Comparison of ENCODE assay signal across 8 cellular contexts in genomic region chr17:60142872-60143499, GRCh38. TPM values are rescaled to one million over a fixed set of nuclear protein-coding genes. Genes with fewer than 3 reads are reported as not detected.
A peak's percentile ranks its signal among the peaks of the same experiment; 100 is the strongest.
DNase-seq lines count a peak whose midpoint lies in the region; ATAC-seq, FAIRE-seq and TF ChIP-seq lines count a peak whose summit lies in the region.

No MANE protein-coding gene starts in this region.

- H3K36me3 ChIP-seq in bronchial epithelial cell (ENCODE audit: control insufficient read depth, insufficient read depth, low read length), result no peaks in the 10 kb centered on the region

- DNase-seq in COR-L47 (lab: John Stamatoyannopoulos, UW), result peak; percentile 81
- peak; percentile 89 for DNase-seq in NCI-H2227 (lab: John Stamatoyannopoulos, UW; ENCODE audit: unreplicated experiment)
- DNase-seq in bronchial epithelial cell (ENCODE audit: low read depth), result peak; percentile 79
- peak; percentile 85 for DNase-seq in inferior parietal cortex (ENCODE audit: extremely low spot score)
- DNase-seq in stimulated activated CD4-positive, alpha-beta T cell treated with anti-CD3 and anti-CD28 coated beads, Interleukin-12 subunit alpha, Interleukin-12 subunit beta, amount 100 ng/mL, for 4 hours, result peak; percentile 78

- peaks cover 42% of the 10 kb centered on the region for H3K27me3 ChIP-seq in bronchial epithelial cell (ENCODE audit: control insufficient read depth, insufficient read depth, low read length)

- ATAC-seq in HG02610 (IDR thresholded peaks at IDR 0.05; ENCODE audit: unreplicated experiment) (peak; percentile 58), GM19452 (IDR thresholded peaks at IDR 0.05; ENCODE audit: unreplicated experiment) (no peak)

- no peak overlapping the region for H3K4me3 ChIP-seq in bronchial epithelial cell (ENCODE audit: low read depth, low read length)

- peak; percentile 32 for FAIRE-seq in bronchial epithelial cell (lab: Jason Lieb, UNC)

- peak overlapping the region; percentile 46 for H3K27ac ChIP-seq in VCaP

- peak; percentile 90 for TF ChIP-seq CTCF in VCaP (conservative IDR thresholded peaks at IDR 0.05)
- peak; percentile 83 for TF ChIP-seq CTCF in bronchial epithelial cell (IDR thresholded peaks at IDR 0.05; ENCODE audit: insufficient read depth, low read length, severe bottlenecking)

RNA-seq across cellular contexts. Expression of gene CA4, which starts 6.8 kb away (rescaled TPM):
- total RNA-seq in bronchial epithelial cell, result not detected in 2 replicates
